8 cellular contexts compared by ENCODE assay signal in genomic region chr4:40840985-40841571, GRCh38.
DNase-seq lines count a peak whose midpoint lies in the region; ATAC-seq and TF ChIP-seq lines count a peak whose summit lies in the region.

No MANE protein-coding gene starts in this region.

- POLR2A ChIA-PET in activated CD4-positive, alpha-beta memory T cell treated with anti-CD3 and anti-CD28 coated beads for 36 hours (lab: Charles Lee) = no interaction called here

- no peaks in the 10 kb centered on the region for H3K36me3 Mint-ChIP-seq in activated CD4-positive, alpha-beta memory T cell treated with anti-CD3 and anti-CD28 coated beads for 36 hours
- H3K36me3 Mint-ChIP-seq in endodermal cell (ENCODE audit: low read depth) (peaks cover 23% of the 10 kb centered on the region), mesothelial cell of epicardium (no peaks in the 10 kb centered on the region)

- H3K27ac ChIP-seq in ACC112 (ENCODE audit: low read depth, low read length) (peak overlapping the region; percentile 30; the same call in 1 of the 2 replicates), endodermal cell (ENCODE audit: low read depth, low read length) (no peak overlapping the region)

- peaks cover 2% of the 10 kb centered on the region for H3K4me1 Mint-ChIP-seq in activated CD4-positive, alpha-beta memory T cell treated with anti-CD3 and anti-CD28 coated beads for 36 hours (ENCODE audit: low read depth)
- peaks cover 16% of the 10 kb centered on the region for H3K4me1 Mint-ChIP-seq in endodermal cell
- peaks cover 29% of the 10 kb centered on the region for H3K4me1 Mint-ChIP-seq in mesothelial cell of epicardium

- TF ChIP-seq CTCF in endodermal cell (conservative IDR thresholded peaks at IDR 0.05) (peak; percentile 98), mesothelial cell of epicardium (IDR thresholded peaks at IDR 0.05; ENCODE audit: unreplicated experiment) (peak; percentile 61)

- H3K4me3 ChIP-seq in ACC112 (ENCODE audit: low read depth, low read length) (no peak overlapping the region), endodermal cell (ENCODE audit: low read length) (no peak overlapping the region)

- peaks cover 4% of the 10 kb centered on the region for H3K4me1 ChIP-seq in ACC112 (ENCODE audit: control insufficient read depth, insufficient read depth, low read length, unreplicated experiment)
- H3K4me1 ChIP-seq in endodermal cell (ENCODE audit: control insufficient read depth, insufficient read depth, low read length) = no peaks in the 10 kb centered on the region

- CTCF ChIA-PET in activated CD4-positive, alpha-beta memory T cell treated with anti-CD3 and anti-CD28 coated beads for 36 hours (lab: Charles Lee) = interaction anchor here (0.6 to 6.4 kb wide), 35 partner anchors 8 to 867 kb away, joined by 3 to 86 read pairs (median 4); no protein-coding TSS in a partner anchor

- peaks cover 8% of the 10 kb centered on the region for H3K27me3 Mint-ChIP-seq in activated CD4-positive, alpha-beta memory T cell treated with anti-CD3 and anti-CD28 coated beads for 36 hours
- no peaks in the 10 kb centered on the region for H3K27me3 Mint-ChIP-seq in endodermal cell (ENCODE audit: insufficient read depth)
- no peaks in the 10 kb centered on the region for H3K27me3 Mint-ChIP-seq in mesothelial cell of epicardium (ENCODE audit: low read depth)

- H3K27me3 ChIP-seq in ACC112 (ENCODE audit: insufficient read depth, low read length) (no peaks in the 10 kb centered on the region), endodermal cell (ENCODE audit: control insufficient read depth, insufficient read depth, low read length, poor library complexity, severe bottlenecking) (no peaks in the 10 kb centered on the region)

- H3K36me3 ChIP-seq in ACC112 (ENCODE audit: insufficient read depth, low read length) (no peaks in the 10 kb centered on the region), endodermal cell (ENCODE audit: control insufficient read depth, insufficient read depth, low read length) (peaks cover 10% of the 10 kb centered on the region)

- 43% methylated on average over 7 of the region's 7 CpGs; no CpG with 5 or more reads in 1 of the 2 experiments for WGBS in endodermal cell (ENCODE audit: insufficient coverage in 1 of 2, insufficient read length in 1 of 2), 2 experiments

- H3K9ac ChIP-seq in endodermal cell (ENCODE audit: extremely low read depth, low read length, poor library complexity, severe bottlenecking) = no peak overlapping the region

- H3K27ac Mint-ChIP-seq in activated CD4-positive, alpha-beta memory T cell treated with anti-CD3 and anti-CD28 coated beads for 36 hours = no peak overlapping the region
- peak overlapping the region; percentile 85 for H3K27ac Mint-ChIP-seq in endodermal cell
- H3K27ac Mint-ChIP-seq in mesothelial cell of epicardium = no peak overlapping the region

- H3K79me2 ChIP-seq in ACC112 (ENCODE audit: control insufficient read depth, insufficient read depth, low read length, unreplicated experiment) = no peaks in the 10 kb centered on the region

- intact Hi-C loops in activated CD4-positive, alpha-beta memory T cell treated with anti-CD3 and anti-CD28 coated beads for 36 hours (cut with micrococcal nuclease) = loop anchor here (1.0 to 5.0 kb wide), 5 partner anchors 56 to 1144 kb away; partner anchors contain the start of gene UBE2K

- H3K9me3 Mint-ChIP-seq in activated CD4-positive, alpha-beta memory T cell treated with anti-CD3 and anti-CD28 coated beads for 36 hours = no peaks in the 10 kb centered on the region
- H3K9me3 Mint-ChIP-seq in endodermal cell (no peaks in the 10 kb centered on the region), mesothelial cell of epicardium (no peaks in the 10 kb centered on the region)

- no peaks in the 10 kb centered on the region for H3K9me3 ChIP-seq in endodermal cell (ENCODE audit: control insufficient read depth, low read length)

- no peak overlapping the region for H3K4me3 Mint-ChIP-seq in activated CD4-positive, alpha-beta memory T cell treated with anti-CD3 and anti-CD28 coated beads for 36 hours
- H3K4me3 Mint-ChIP-seq in endodermal cell (no peak overlapping the region), mesothelial cell of epicardium (no peak overlapping the region)

- peak overlapping the region; percentile 21 for H2AFZ ChIP-seq in ACC112 (ENCODE audit: low read length, unreplicated experiment)

- ATAC-seq in GM18873 (IDR thresholded peaks at IDR 0.05; ENCODE audit: low FRiP score, unreplicated experiment) = peak; percentile 59
- peak; percentile 67 for ATAC-seq in HG03378 (IDR thresholded peaks at IDR 0.05; ENCODE audit: unreplicated experiment)

- peak; percentile 82 for DNase-seq in NCI-H748 (lab: John Stamatoyannopoulos, UW; ENCODE audit: unreplicated experiment)
- DNase-seq in activated CD4-positive, alpha-beta memory T cell treated with anti-CD3 and anti-CD28 coated beads for 36 hours = peak; percentile 90
- peak; percentile 99 for DNase-seq in endodermal cell
- peak; percentile 32 to 67 for DNase-seq in mesothelial cell of epicardium (ENCODE audit: low spot score in 2 of 2, unreplicated experiment in 2 of 2)
- DNase-seq in stimulated activated CD8-positive, alpha-beta memory T cell treated with anti-CD3 and anti-CD28 coated beads, Interleukin-2, amount 100 ng/mL, for 1 hour (ENCODE audit: low read depth in 2 of 2) = peak; percentile 8 to 38

Comparison
In these comparisons a context has a peak if more than half of its experiments do, and no peak if none do; other contexts are left out.
1. DNase-seq: peak in every context shown above with its lines; median percentile 99 in endodermal cell; 90 in activated CD4-positive, alpha-beta memory T cell treated with anti-CD3 and anti-CD28 coated beads for 36 hours; 82 in NCI-H748; 50 in mesothelial cell of epicardium; 23 in stimulated activated CD8-positive, alpha-beta memory T cell treated with anti-CD3 and anti-CD28 coated beads, Interleukin-2, amount 100 ng/mL, for 1 hour.